Comparison of ENCODE assay signal across 1 cellular context in genomic region chr13:40432018-40432978, GRCh38.
TF ChIP-seq lines count a peak whose summit lies in the region.

No MANE protein-coding gene starts in this region.

TF ChIP-seq in GM12878, 131 proteins besides CTCF, POLR2A, EP300 and RAD21 (continued from another document):
- no peak for TF ChIP-seq REST (IDR thresholded peaks at IDR 0.05; ENCODE audit: low read depth, low read length)
- TF ChIP-seq IKZF1 (conservative IDR thresholded peaks at IDR 0.05) = peak; percentile 65
- TF ChIP-seq MEF2A (IDR thresholded peaks at IDR 0.05; ENCODE audit: insufficient read depth, low read depth, low read length) = peak; percentile 65; the same call in 1 of the 2 replicates
- TF ChIP-seq HCFC1 (IDR thresholded peaks at IDR 0.05; ENCODE audit: low read length) = no peak
- no peak for TF ChIP-seq ZNF622 (IDR thresholded peaks at IDR 0.05)
- TF ChIP-seq ZZZ3 (IDR thresholded peaks at IDR 0.05; ENCODE audit: control insufficient read depth, insufficient read length, low read depth) = no peak
- no peak for TF ChIP-seq BACH1 (IDR thresholded peaks at IDR 0.05; ENCODE audit: borderline replicate concordance)
- TF ChIP-seq, protein P1, sequence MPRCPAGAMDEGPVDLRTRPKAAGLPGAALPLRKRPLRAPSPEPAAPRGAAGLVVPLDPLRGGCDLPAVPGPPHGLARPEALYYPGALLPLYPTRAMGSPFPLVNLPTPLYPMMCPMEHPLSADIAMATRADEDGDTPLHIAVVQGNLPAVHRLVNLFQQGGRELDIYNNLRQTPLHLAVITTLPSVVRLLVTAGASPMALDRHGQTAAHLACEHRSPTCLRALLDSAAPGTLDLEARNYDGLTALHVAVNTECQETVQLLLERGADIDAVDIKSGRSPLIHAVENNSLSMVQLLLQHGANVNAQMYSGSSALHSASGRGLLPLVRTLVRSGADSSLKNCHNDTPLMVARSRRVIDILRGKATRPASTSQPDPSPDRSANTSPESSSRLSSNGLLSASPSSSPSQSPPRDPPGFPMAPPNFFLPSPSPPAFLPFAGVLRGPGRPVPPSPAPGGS (IDR thresholded peaks at IDR 0.05; ENCODE audit: borderline replicate concordance, insufficient read depth, low read depth, low read length, poor library complexity, severe bottlenecking) = no peak
- TF ChIP-seq YY1 (IDR thresholded peaks at IDR 0.05; ENCODE audit: low read depth, low read length) = no peak
- TF ChIP-seq NFIC (IDR thresholded peaks at IDR 0.05; ENCODE audit: low read depth, low read length) = peak; percentile 36; the same call in 1 of the 2 replicates
- no peak for TF ChIP-seq HDGF (IDR thresholded peaks at IDR 0.05)
- no peak; a peak in 1 of 4 replicates for TF ChIP-seq BHLHE40 (IDR thresholded peaks at IDR 0.05; ENCODE audit: borderline replicate concordance in 1 of 2, low read depth in 2 of 2, low read length in 1 of 2)
- no peak for TF ChIP-seq TCF7 (IDR thresholded peaks at IDR 0.05; ENCODE audit: borderline replicate concordance)
- no peak for TF ChIP-seq MXI1 (IDR thresholded peaks at IDR 0.05; ENCODE audit: low read depth, low read length)
- TF ChIP-seq SUZ12 (IDR thresholded peaks at IDR 0.05; ENCODE audit: unreplicated experiment) = no peak
- TF ChIP-seq CBX3 (IDR thresholded peaks at IDR 0.05; ENCODE audit: borderline replicate concordance, low read depth) = no peak
- no peak for TF ChIP-seq SUPT20H (IDR thresholded peaks at IDR 0.05; ENCODE audit: borderline replicate concordance, control insufficient read depth, low read depth, low read length)
- 0 out of 2 replicates have a peak, but pooled peaks have one; percentile 37 for TF ChIP-seq GATAD2B (conservative IDR thresholded peaks at IDR 0.05; ENCODE audit: low read depth)
- no peak for TF ChIP-seq YBX1 (IDR thresholded peaks at IDR 0.05)
- 0 out of 2 replicates have a peak, but pooled peaks have one; percentile 29 for TF ChIP-seq BCL11A (IDR thresholded peaks at IDR 0.05; ENCODE audit: low read depth, low read length)
- no peak for TF ChIP-seq ZNF274 (IDR thresholded peaks at IDR 0.05; ENCODE audit: insufficient read depth, insufficient read length)
- TF ChIP-seq NR2F1 (conservative IDR thresholded peaks at IDR 0.05) = 0 out of 2 replicates have a peak, but pooled peaks have one; percentile 36
- TF ChIP-seq PBX3 (IDR thresholded peaks at IDR 0.05; ENCODE audit: insufficient replicate concordance, low read depth, low read length) = no peak
- TF ChIP-seq RAD51 (IDR thresholded peaks at IDR 0.05) = no peak
- TF ChIP-seq MEF2B (IDR thresholded peaks at IDR 0.05; ENCODE audit: partially characterized antibody, poor library complexity, severe bottlenecking) = peak; percentile 95
- no peak for TF ChIP-seq RELA (IDR thresholded peaks at IDR 0.05; ENCODE audit: borderline replicate concordance, partially characterized antibody)
- TF ChIP-seq SMAD1 (IDR thresholded peaks at IDR 0.05; ENCODE audit: low read depth, partially characterized antibody) = no peak
- TF ChIP-seq SIN3A (IDR thresholded peaks at IDR 0.05; ENCODE audit: low read depth, low read length) = no peak
- TF ChIP-seq CHD1 (IDR thresholded peaks at IDR 0.05; ENCODE audit: low read depth, low read length) = no peak
- peak; percentile 51; the same call in 1 of the 2 replicates for TF ChIP-seq DPF2 (IDR thresholded peaks at IDR 0.05)
- no peak for TF ChIP-seq CEBPZ (IDR thresholded peaks at IDR 0.05; ENCODE audit: low read depth, low read length)
- no peak for TF ChIP-seq EED (IDR thresholded peaks at IDR 0.05; ENCODE audit: low read depth)
- TF ChIP-seq EZH2 (IDR thresholded peaks at IDR 0.05; ENCODE audit: borderline replicate concordance, control insufficient read depth, low read depth, low read length) = no peak
- no peak for TF ChIP-seq KLF5 (IDR thresholded peaks at IDR 0.05; ENCODE audit: partially characterized antibody)
- no peak for TF ChIP-seq NKRF (conservative IDR thresholded peaks at IDR 0.05)
- no peak for TF ChIP-seq STAT3 (IDR thresholded peaks at IDR 0.05; ENCODE audit: low read depth, low read length)
- no peak for TF ChIP-seq POLR2AphosphoS5 (IDR thresholded peaks at IDR 0.05; ENCODE audit: low read length)
- TF ChIP-seq RBBP5 (conservative IDR thresholded peaks at IDR 0.05) = no peak
- TF ChIP-seq, protein P2, sequence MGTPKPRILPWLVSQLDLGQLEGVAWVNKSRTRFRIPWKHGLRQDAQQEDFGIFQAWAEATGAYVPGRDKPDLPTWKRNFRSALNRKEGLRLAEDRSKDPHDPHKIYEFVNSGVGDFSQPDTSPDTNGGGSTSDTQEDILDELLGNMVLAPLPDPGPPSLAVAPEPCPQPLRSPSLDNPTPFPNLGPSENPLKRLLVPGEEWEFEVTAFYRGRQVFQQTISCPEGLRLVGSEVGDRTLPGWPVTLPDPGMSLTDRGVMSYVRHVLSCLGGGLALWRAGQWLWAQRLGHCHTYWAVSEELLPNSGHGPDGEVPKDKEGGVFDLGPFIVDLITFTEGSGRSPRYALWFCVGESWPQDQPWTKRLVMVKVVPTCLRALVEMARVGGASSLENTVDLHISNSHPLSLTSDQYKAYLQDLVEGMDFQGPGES (IDR thresholded peaks at IDR 0.05) = no peak
- TF ChIP-seq CBFB (IDR thresholded peaks at IDR 0.05; ENCODE audit: low read depth) = no peak
- TF ChIP-seq MTA3 (IDR thresholded peaks at IDR 0.05; ENCODE audit: borderline replicate concordance, low read length) = no peak
- TF ChIP-seq BRCA1 (IDR thresholded peaks at IDR 0.05; ENCODE audit: low read depth, low read length) = no peak
- TF ChIP-seq IKZF2 (IDR thresholded peaks at IDR 0.05) = peak; percentile 75 to 76; a peak in 2 of 4 replicates
- no peak for TF ChIP-seq POU2F2 (IDR thresholded peaks at IDR 0.05; ENCODE audit: borderline replicate concordance, low read depth, low read length)
